In genomic region chr18:9968081-9968848, GRCh38 we compare ENCODE assay signal across 19 cellular contexts. TPM values are rescaled to one million over a fixed set of nuclear protein-coding genes. Genes with fewer than 3 reads are reported as not detected.
DNase-seq lines count a peak whose midpoint lies in the region; ATAC-seq, FAIRE-seq and TF ChIP-seq lines count a peak whose summit lies in the region.
"Had no signal": no experiment of that assay in that cellular context is flagged by ENCODE, and none has a peak within 500 bp of the region (broad histone marks: within the 10 kb centered on the region; RNA-seq: fewer than 3 reads in every experiment).

No MANE protein-coding gene starts in this region.

- no peaks in the 10 kb centered on the region for H3K79me2 ChIP-seq in endothelial cell of umbilical vein (ENCODE audit: control insufficient read depth, insufficient read depth, low read length)

- no peak for TF ChIP-seq CTCF in heart left ventricle (IDR thresholded peaks at IDR 0.05)
- TF ChIP-seq CTCF in endothelial cell of umbilical vein (IDR thresholded peaks at IDR 0.05; ENCODE audit: extremely low read depth in 1 of 2, insufficient read depth in 1 of 2, low read depth in 1 of 2, low read length in 2 of 2), result no peak
- no peak for TF ChIP-seq CTCF in mucosa of descending colon (IDR thresholded peaks at IDR 0.05)

- peaks cover 0 to 9% of the 10 kb centered on the region in 2 donors for H3K36me3 Mint-ChIP-seq in naive B cell

- H3K4me1 ChIP-seq in heart left ventricle, result peaks cover 0 to 12% (median 0%) of the 10 kb centered on the region in 12 donors
- H3K4me1 ChIP-seq in endothelial cell of umbilical vein (ENCODE audit: control insufficient read depth, extremely low read depth, insufficient read depth, low read length), result peaks cover 11% of the 10 kb centered on the region
- H3K4me1 ChIP-seq in mucosa of descending colon (ENCODE audit: low read depth), result no peaks in the 10 kb centered on the region

- DNase-seq in heart left ventricle (no peak), cardiac septum (ENCODE audit: low spot score) (no peak), endothelial cell of umbilical vein (ENCODE audit: low read depth, low spot score) (peak; percentile 45), naive B cell (no peak), sciatic nerve (ENCODE audit: low spot score) (no peak), foreskin melanocyte (no peak), mucosa of descending colon (no peak)
- DNase-seq: activated CD8-positive, alpha-beta T cell treated with anti-CD3 and anti-CD28 coated beads for 36 hours; amygdala; COR-L47; KG1; mammary epithelial cell; NCI-H1105; small intestine had no signal

- H3K9me3 ChIP-seq in heart left ventricle (no peaks in the 10 kb centered on the region), endothelial cell of umbilical vein (replicated peaks; ENCODE audit: control insufficient read depth, insufficient read depth, low read length) (no peaks in the 10 kb centered on the region), mucosa of descending colon (no peaks in the 10 kb centered on the region)
- H3K9me3 ChIP-seq: upper lobe of left lung had no signal

- peak overlapping the region; percentile 0 to 74 (median 61) for H3K4me3 Mint-ChIP-seq in naive B cell
- H3K4me3 Mint-ChIP-seq: activated CD8-positive, alpha-beta T cell treated with anti-CD3 and anti-CD28 coated beads for 36 hours; activated T-helper 1 cell treated with anti-CD3 and anti-CD28 coated beads, Interleukin-12 subunit alpha, Interleukin-12 subunit beta, Interleukin-2, Interleukin-4 antibody, amounts not matched to agents 30 ng/mL and 10 ng/mL and 1 ng/mL, durations not matched to agents 14 hours and 24 hours and 36 hours had no signal

- no peak for FAIRE-seq in endothelial cell of umbilical vein (lab: Jason Lieb, UNC)
- FAIRE-seq: small intestine had no signal

- H3K4me3 ChIP-seq in heart left ventricle (peak overlapping the region in 3 of 12 donors; percentile 7 to 38 (median 17)), endothelial cell of umbilical vein (replicated peaks in 1 of 3; ENCODE audit: insufficient read depth in 1 of 3, low read depth in 1 of 3, low read length in 3 of 3) (peak overlapping the region in 1 of 3 experiments; percentile 27), mucosa of descending colon (no peak overlapping the region)

- 56 to 70% (median 62%) methylated on average over 31 of the region's 31 CpGs for WGBS in heart left ventricle, 4 donors

- intact Hi-C loops in heart left ventricle (cut with DNase I) (no loop called here), cardiac septum (cut with DNase I) (no loop called here), endothelial cell of umbilical vein (cut with micrococcal nuclease) (no loop called here), sciatic nerve (cut with DNase I) (no loop called here), mucosa of descending colon (cut with DNase I, micrococcal nuclease) (no loop called here)

- no peaks in the 10 kb centered on the region for H4K20me1 ChIP-seq in endothelial cell of umbilical vein (replicated peaks; ENCODE audit: control insufficient read depth, extremely low read depth, insufficient read depth, low read length)

- no peaks in the 10 kb centered on the region for H3K9me3 Mint-ChIP-seq in naive B cell
- H3K9me3 Mint-ChIP-seq: activated CD8-positive, alpha-beta T cell treated with anti-CD3 and anti-CD28 coated beads for 36 hours; activated T-helper 1 cell treated with anti-CD3 and anti-CD28 coated beads, Interleukin-12 subunit alpha, Interleukin-12 subunit beta, Interleukin-2, Interleukin-4 antibody, amounts not matched to agents 30 ng/mL and 10 ng/mL and 1 ng/mL, durations not matched to agents 14 hours and 24 hours and 36 hours had no signal

- CTCF ChIA-PET in endothelial cell of umbilical vein (lab: Charles Lee), result interaction anchor here (8.7 kb wide), 1 partner anchor 550 kb away, joined by 186 read pairs; no protein-coding TSS in a partner anchor

- ATAC-seq in heart left ventricle (peak in 3 of 4 donors; percentile 8 to 38 (median 18)), naive B cell (ENCODE audit: low read depth in 2 of 2) (no peak), sciatic nerve (no peak), mucosa of descending colon (no peak), HG02678 (IDR thresholded peaks at IDR 0.05; ENCODE audit: unreplicated experiment) (no peak)
- ATAC-seq: activated CD8-positive, alpha-beta T cell treated with anti-CD3 and anti-CD28 coated beads for 36 hours; Panc1 had no signal

- peaks cover 26 to 34% (median 26%) of the 10 kb centered on the region in 3 donors for H3K4me1 Mint-ChIP-seq in naive B cell

- H3K27ac Mint-ChIP-seq in naive B cell, result peak overlapping the region in 2 of 6 donors; percentile 36 to 78
- H3K27ac Mint-ChIP-seq: activated CD8-positive, alpha-beta T cell treated with anti-CD3 and anti-CD28 coated beads for 36 hours; activated T-helper 1 cell treated with anti-CD3 and anti-CD28 coated beads, Interleukin-12 subunit alpha, Interleukin-12 subunit beta, Interleukin-2, Interleukin-4 antibody, amounts not matched to agents 30 ng/mL and 10 ng/mL and 1 ng/mL, durations not matched to agents 14 hours and 24 hours and 36 hours had no signal

- TF ChIP-seq POLR2A in heart left ventricle (IDR thresholded peaks at IDR 0.05) (no peak), endothelial cell of umbilical vein (IDR thresholded peaks at IDR 0.05; ENCODE audit: low read depth, low read length) (no peak)

- dilution Hi-C loops in endothelial cell of umbilical vein (cut with MboI; ENCODE audit: extremely low pct_ligation_motif_present, low sequenced_read_pairs), result no loop called here

- no peaks in the 10 kb centered on the region for H3K36me3 ChIP-seq in heart left ventricle
- no peaks in the 10 kb centered on the region for H3K36me3 ChIP-seq in endothelial cell of umbilical vein (ENCODE audit: control insufficient read depth in 2 of 2, extremely low read depth in 1 of 2, insufficient read depth in 2 of 2, low read length in 2 of 2)
- H3K36me3 ChIP-seq in mucosa of descending colon (ENCODE audit: low read depth), result no peaks in the 10 kb centered on the region
- H3K36me3 ChIP-seq: upper lobe of left lung had no signal

- peaks cover 20 to 52% (median 34%) of the 10 kb centered on the region in 3 donors for H3K27me3 Mint-ChIP-seq in naive B cell

- peak overlapping the region; percentile 72 for H2AFZ ChIP-seq in endothelial cell of umbilical vein (ENCODE audit: low read depth, low read length)

- POLR2A ChIA-PET in endothelial cell of umbilical vein (lab: Charles Lee), result no interaction called here

- no peak overlapping the region for H3K9ac ChIP-seq in endothelial cell of umbilical vein (replicated peaks; ENCODE audit: extremely low read depth, insufficient read depth, low read length)

- H3K4me2 ChIP-seq in endothelial cell of umbilical vein (ENCODE audit: insufficient read depth, low read length), result peak overlapping the region; percentile 38

- H3K27ac ChIP-seq in heart left ventricle, result no peak overlapping the region
- H3K27ac ChIP-seq in endothelial cell of umbilical vein (ENCODE audit: insufficient read depth, low read depth, low read length), result no peak overlapping the region
- H3K27ac ChIP-seq: upper lobe of left lung, VCaP had no signal

- no TSS peak for BruUV-seq in endothelial cell of umbilical vein (replicated peaks; lab: Mats Ljungman, UMichigan)

- H3K27me3 ChIP-seq in heart left ventricle (no peaks in the 10 kb centered on the region), endothelial cell of umbilical vein (ENCODE audit: control insufficient read depth in 2 of 2, insufficient read depth in 2 of 2, low read length in 2 of 2) (peaks cover 4 to 7% of the 10 kb centered on the region in 2 experiments)
- H3K27me3 ChIP-seq: upper lobe of left lung had no signal

- no peaks in the 10 kb centered on the region for H3K9me1 ChIP-seq in endothelial cell of umbilical vein (replicated peaks; ENCODE audit: control insufficient read depth, extremely low read depth, insufficient read depth, low read length)

TF ChIP-seq in endothelial cell of umbilical vein, 7 proteins besides CTCF, POLR2A, EP300 and RAD21:
- TF ChIP-seq POLR2AphosphoS5 (IDR thresholded peaks at IDR 0.05; ENCODE audit: insufficient read depth, low read depth, low read length), result no peak
- no peak for TF ChIP-seq JUN (IDR thresholded peaks at IDR 0.05; ENCODE audit: borderline replicate concordance, insufficient read depth, insufficient read length, low read depth)
- peak; percentile 36 for TF ChIP-seq EZH2 (IDR thresholded peaks at IDR 0.05; ENCODE audit: borderline replicate concordance, low read depth, low read length, severe bottlenecking)
- TF ChIP-seq MYC (IDR thresholded peaks at IDR 0.05; ENCODE audit: low read depth, low read length), result no peak
- no peak for TF ChIP-seq FOS (IDR thresholded peaks at IDR 0.05; ENCODE audit: borderline replicate concordance, insufficient read depth, low read length)
- TF ChIP-seq GATA2 (IDR thresholded peaks at IDR 0.05; ENCODE audit: insufficient read depth, insufficient read length, low read depth, low read length), result no peak
- no peak for TF ChIP-seq MAX (IDR thresholded peaks at IDR 0.05; ENCODE audit: insufficient read depth, insufficient read length)
TF ChIP-seq in endothelial cell of umbilical vein: peak in this region for 1.

RNA-seq across cellular contexts. Expression of gene VAPA, which starts 54.4 kb away (rescaled TPM):
- 100 to 1,000 TPM; 186 to 289 (median 219) TPM for total RNA-seq in heart left ventricle
- polyA plus RNA-seq in heart left ventricle, result 100 to 1,000 TPM; 107 to 186 TPM
- total RNA-seq in cardiac septum, result 232 TPM
- total RNA-seq in endothelial cell of umbilical vein, result 163 TPM in 2 replicates
- 83.4 and 105 TPM in 2 replicates for polyA plus RNA-seq in endothelial cell of umbilical vein
- polyA plus RNA-seq in endothelial cell of umbilical vein (2011; cell fraction: cytosol; rRNA removed), result 210 and 227 TPM in 2 replicates
- 108 and 160 TPM in 2 replicates for polyA plus RNA-seq in endothelial cell of umbilical vein (2011; cell fraction: nucleus; rRNA removed)
- 114 and 176 TPM in 2 replicates for polyA plus RNA-seq in endothelial cell of umbilical vein (2012)
- polyA minus RNA-seq in endothelial cell of umbilical vein, result 99.5 and 102 TPM in 2 replicates
- 183 TPM for polyA minus RNA-seq in endothelial cell of umbilical vein (2011; cell fraction: cytosol; rRNA and poly(A)+ RNA removed)
- 105 and 121 TPM in 2 replicates for polyA minus RNA-seq in endothelial cell of umbilical vein (2011; cell fraction: nucleus; rRNA and poly(A)+ RNA removed)
- polyA plus RNA-seq in naive B cell (ENCODE audit: low read depth in 6 of 6), result 100 to 1,000 TPM; 240 to 309 (median 258) TPM
- total RNA-seq in sciatic nerve, result 184 TPM
- 100 to 1,000 TPM; 240 to 333 (median 273) TPM for total RNA-seq in mucosa of descending colon

Comparison
In these comparisons a context has a peak if more than half of its experiments do, and no peak if none do; other contexts are left out.
1. ATAC-seq: peak in heart left ventricle (3 of 4); none in naive B cell (0 of 2), sciatic nerve (single experiment), mucosa of descending colon (single experiment) and HG02678 (single experiment).